Comparison of ENCODE assay signal across 15 cellular contexts in the genomic region with DNA sequence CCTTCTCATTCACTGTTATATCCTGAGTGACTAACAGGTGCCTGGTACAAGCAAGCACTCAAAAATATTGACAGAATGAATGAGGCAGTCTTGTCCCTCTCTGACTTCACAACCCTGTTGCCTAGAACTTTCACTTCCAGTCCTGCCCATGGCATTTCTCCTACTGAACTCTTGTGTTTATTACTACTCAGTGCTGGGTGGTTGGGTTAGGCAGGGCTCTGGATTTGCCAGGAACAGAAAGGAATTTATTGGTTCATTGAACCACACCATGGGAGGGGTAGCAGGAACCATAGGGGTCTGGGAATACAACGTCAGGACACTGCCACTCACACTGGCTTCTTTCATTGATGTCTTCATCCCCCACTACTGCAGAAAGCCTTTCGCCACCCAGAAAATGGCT. TPM values are rescaled to one million over a fixed set of nuclear protein-coding genes. Genes with fewer than 3 reads are reported as not detected.
DNase-seq lines count a peak whose midpoint lies in the region; FAIRE-seq and TF ChIP-seq lines count a peak whose summit lies in the region.
"Had no signal": no experiment of that assay in that cellular context is flagged by ENCODE, and none has a peak within 500 bp of the region (broad histone marks: within the 10 kb centered on the region; RNA-seq: fewer than 3 reads in every experiment).

No MANE protein-coding gene starts in this region.

- no peak for TF ChIP-seq CTCF in H9 (conservative IDR thresholded peaks at IDR 0.05)
- no peak for TF ChIP-seq CTCF in fibroblast of villous mesenchyme (IDR thresholded peaks at IDR 0.05; ENCODE audit: insufficient read depth, low read depth, low read length)

- intact Hi-C loops in CD4-positive, alpha-beta memory T cell (cut with micrococcal nuclease), result no loop called here

- no peak overlapping the region for H3K27ac Mint-ChIP-seq in H9
- H3K27ac Mint-ChIP-seq in CD4-positive, alpha-beta memory T cell, result peak overlapping the region in 1 of 7 donors; percentile 42

- no peak overlapping the region for H4K5ac ChIP-seq in H9 (ENCODE audit: insufficient read length, low read depth, low read length)

- H3K23ac ChIP-seq in H9 (ENCODE audit: insufficient read length, low read depth, low read length), result no peak overlapping the region

- no CpG with 5 or more reads among the region's 2 CpGs for WGBS in H9 (ENCODE audit: extremely low coverage, insufficient read length, low lambda C conversion rate)

- no peaks in the 10 kb centered on the region for H3K23me2 ChIP-seq in H9 (ENCODE audit: insufficient read length, low read depth, low read length, poor library complexity, severe bottlenecking)

- H2BK15ac ChIP-seq in H9 (ENCODE audit: low read depth, low read length), result no peak overlapping the region

- H3K4me1 ChIP-seq in H9 (ENCODE audit: insufficient read depth, low read length), result peaks cover 9% of the 10 kb centered on the region; the same call in 1 of the 2 replicates
- peaks cover 14% of the 10 kb centered on the region for H3K4me1 ChIP-seq in rectal smooth muscle tissue (ENCODE audit: control insufficient read depth, insufficient read depth, low read length)
- peaks cover 9% of the 10 kb centered on the region for H3K4me1 ChIP-seq in CD4-positive, alpha-beta memory T cell (ENCODE audit: insufficient read depth, low read length)

- H3K27ac ChIP-seq in H9 (ENCODE audit: insufficient read length, low read depth, low read length) (no peak overlapping the region), rectal smooth muscle tissue (ENCODE audit: low read depth, low read length) (peak overlapping the region; percentile 93)
- H3K27ac ChIP-seq in CD4-positive, alpha-beta memory T cell (ENCODE audit: low read depth, low read length), result no peak overlapping the region

- H3T11ph ChIP-seq in H9 (ENCODE audit: low read length), result no peak overlapping the region

- H3K4me3 ChIP-seq in fibroblast of villous mesenchyme (ENCODE audit: low read depth, low read length), result no peak overlapping the region
- no peak overlapping the region for H3K4me3 ChIP-seq in rectal smooth muscle tissue (ENCODE audit: low read length)
- H3K4me3 ChIP-seq in CD4-positive, alpha-beta memory T cell (ENCODE audit: low read length in 2 of 2), result no peak overlapping the region
- H3K4me3 ChIP-seq: ovary, testis had no signal

- no peak overlapping the region for H3K4me2 ChIP-seq in H9 (ENCODE audit: insufficient read depth, insufficient read length, low read length)

- H3K27me3 ChIP-seq in H9 (ENCODE audit: insufficient read depth, low read length), result no peaks in the 10 kb centered on the region
- H3K27me3 ChIP-seq in rectal smooth muscle tissue (ENCODE audit: control insufficient read depth, insufficient read depth, low read length), result no peaks in the 10 kb centered on the region
- no peaks in the 10 kb centered on the region for H3K27me3 ChIP-seq in CD4-positive, alpha-beta memory T cell (ENCODE audit: insufficient read depth, low read length)
- H3K27me3 ChIP-seq: ovary, testis had no signal

- no peaks in the 10 kb centered on the region for H3K9me3 ChIP-seq in H9 (ENCODE audit: control insufficient read depth, low read depth, low read length)
- H3K9me3 ChIP-seq in CD4-positive, alpha-beta memory T cell (ENCODE audit: control insufficient read depth in 1 of 2, low read length in 2 of 2), result no peaks in the 10 kb centered on the region
- H3K9me3 ChIP-seq: ovary, testis had no signal

- H3K4me3 Mint-ChIP-seq in H9, result no peak overlapping the region
- H3K4me3 Mint-ChIP-seq in CD4-positive, alpha-beta memory T cell, result no peak overlapping the region
- H3K4me3 Mint-ChIP-seq: immature natural killer cell had no signal

- no peaks in the 10 kb centered on the region for H3K79me2 ChIP-seq in H9 (ENCODE audit: insufficient read depth, low read length)

- H3K4me1 Mint-ChIP-seq in H9, result peaks cover 30 to 33% of the 10 kb centered on the region in 2 experiments
- H3K4me1 Mint-ChIP-seq in CD4-positive, alpha-beta memory T cell, result peaks cover 6 to 13% (median 10%) of the 10 kb centered on the region in 4 donors

- no peak for FAIRE-seq in RCC 7860 (lab: Jason Lieb, UNC)
- no peak for FAIRE-seq in frontal cortex (lab: Jason Lieb, UNC)

- H3K79me1 ChIP-seq in H9 (ENCODE audit: insufficient read depth, low read depth, low read length, poor library complexity, severe bottlenecking), result no peaks in the 10 kb centered on the region

- H4K8ac ChIP-seq in H9 (replicated peaks; ENCODE audit: insufficient read length, low read depth, low read length), result no peak overlapping the region

- no peak overlapping the region for H2AFZ ChIP-seq in H9 (ENCODE audit: low read length)

- no peaks in the 10 kb centered on the region for H4K20me1 ChIP-seq in H9 (ENCODE audit: control insufficient read depth, insufficient read depth, insufficient read length)

- no peaks in the 10 kb centered on the region for H3K9me3 Mint-ChIP-seq in H9
- H3K9me3 Mint-ChIP-seq in CD4-positive, alpha-beta memory T cell, result no peaks in the 10 kb centered on the region
- H3K9me3 Mint-ChIP-seq: CD8-positive, alpha-beta memory T cell; immature natural killer cell had no signal

- peak overlapping the region; percentile 57 for H2BK12ac ChIP-seq in H9 (ENCODE audit: insufficient read length, low read depth, low read length)

- H3K18ac ChIP-seq in H9 (ENCODE audit: insufficient read length, low read depth, low read length), result no peak overlapping the region

- no peak overlapping the region for H2BK5ac ChIP-seq in H9 (ENCODE audit: insufficient read length, low read length)

- no peak overlapping the region for H2AK5ac ChIP-seq in H9 (ENCODE audit: insufficient read length, low read length)

- no peak overlapping the region for H3K56ac ChIP-seq in H9 (ENCODE audit: insufficient read length, low read depth, low read length)

- H3K9ac ChIP-seq in H9 (ENCODE audit: extremely low read depth, insufficient read length, low read length) (no peak overlapping the region), rectal smooth muscle tissue (ENCODE audit: low read length) (no peak overlapping the region)

- POLR2A ChIA-PET in CD4-positive, alpha-beta memory T cell (lab: Charles Lee; ENCODE audit: partially characterized antibody), result no interaction called here

- H3K14ac ChIP-seq in H9 (ENCODE audit: insufficient read depth, low read length), result no peak overlapping the region

- no peak overlapping the region for H3K4ac ChIP-seq in H9 (ENCODE audit: low read depth, low read length)

- no peak for DNase-seq in H9
- DNase-seq in RCC 7860 (ENCODE audit: low spot score), result peak; percentile 44
- peak; percentile 7 for DNase-seq in fibroblast of villous mesenchyme (ENCODE audit: low read depth)
- no peak for DNase-seq in NOMO-1 (lab: John Stamatoyannopoulos, UW; ENCODE audit: unreplicated experiment in 2 of 2)
- no peak for DNase-seq in GM19240 (ENCODE audit: insufficient read length, low spot score)
- no peak for DNase-seq in CD4-positive, alpha-beta memory T cell
- DNase-seq in frontal cortex (ENCODE audit: low spot score in 2 of 2), result no peak
- DNase-seq: amygdala; CD8-positive, alpha-beta memory T cell; immature natural killer cell; NCI-H526 treated with DMSO at 0.1 percent for 48 hours; ovary; SW 1271; testis had no signal

- H2BK120ac ChIP-seq in H9 (ENCODE audit: low read depth, low read length, poor library complexity, severe bottlenecking), result no peak overlapping the region

- H3K27me3 Mint-ChIP-seq in H9 (ENCODE audit: low read depth), result no peaks in the 10 kb centered on the region; the same call in none of the 2 replicates
- peaks cover 1 to 2% of the 10 kb centered on the region in 2 donors for H3K27me3 Mint-ChIP-seq in CD4-positive, alpha-beta memory T cell

- no peak overlapping the region for H2BK20ac ChIP-seq in H9 (ENCODE audit: low read depth, low read length, poor library complexity, severe bottlenecking)

- H3K36me3 ChIP-seq in rectal smooth muscle tissue (ENCODE audit: control insufficient read depth, insufficient read depth, low read length), result no peaks in the 10 kb centered on the region
- no peaks in the 10 kb centered on the region for H3K36me3 ChIP-seq in CD4-positive, alpha-beta memory T cell (ENCODE audit: insufficient read depth, low read length)
- H3K36me3 ChIP-seq: ovary had no signal

- H4K91ac ChIP-seq in H9 (ENCODE audit: insufficient read length, low read depth, low read length), result no peak overlapping the region

- CTCF ChIA-PET in CD4-positive, alpha-beta memory T cell (lab: Charles Lee; ENCODE audit: partially characterized antibody), result interaction anchor here (0.6 to 1.4 kb wide), 6 partner anchors 32 to 552 kb away, joined by 3 to 4 read pairs (median 3); partner anchors contain the start of gene SEMA4B

- no peaks in the 10 kb centered on the region; a peak in 1 of 7 replicates for H3K36me3 Mint-ChIP-seq in H9 (ENCODE audit: insufficient read depth in 1 of 3, low read depth in 3 of 3)
- no peaks in the 10 kb centered on the region for H3K36me3 Mint-ChIP-seq in CD4-positive, alpha-beta memory T cell
- H3K36me3 Mint-ChIP-seq: CD8-positive, alpha-beta memory T cell; immature natural killer cell had no signal

RNA-seq across cellular contexts. Expression of gene SEMA4B, which starts 41.9 kb away (rescaled TPM):
- total RNA-seq in H9 (2021) (32.5 and 33.2 TPM in 2 replicates), fibroblast of villous mesenchyme (16.4 and 21.6 TPM in 2 replicates), frontal cortex (35.5 TPM)
- 10 to 100 TPM; 18.9 to 23.0 TPM for total RNA-seq in CD4-positive, alpha-beta memory T cell
- 10 to 100 TPM in 1 of 2 donors, 1 to 10 TPM in 1; 4.4 to 10.5 TPM for polyA plus RNA-seq in CD4-positive, alpha-beta memory T cell

RNA-seq across cellular contexts. Expression of gene IDH2, which starts 56.9 kb away (rescaled TPM):
- total RNA-seq in H9 (2021), result 57.7 and 62.5 TPM in 2 replicates
- total RNA-seq in fibroblast of villous mesenchyme, result 70.4 and 75.7 TPM in 2 replicates
- total RNA-seq in CD4-positive, alpha-beta memory T cell, result 10 to 100 TPM; 41.2 to 43.6 TPM
- 100 to 1,000 TPM; 106 to 139 TPM for polyA plus RNA-seq in CD4-positive, alpha-beta memory T cell
- total RNA-seq in frontal cortex, result 77.9 TPM

Comparison
In these comparisons a context has a peak if more than half of its experiments do, and no peak if none do; other contexts are left out.
1. DNase-seq: peak in RCC 7860 (single experiment) and fibroblast of villous mesenchyme (single experiment); none in H9 (single experiment), NOMO-1 (0 of 2), GM19240 (single experiment), CD4-positive, alpha-beta memory T cell (0 of 5) and frontal cortex (0 of 2).